ENCODE assay signal across 8 cellular contexts in genomic region chr2:30147196-30147714, GRCh38. TPM values are rescaled to one million over a fixed set of nuclear protein-coding genes. Genes with fewer than 3 reads are reported as not detected.
A peak's percentile ranks its signal among the peaks of the same experiment; 100 is the strongest.
DNase-seq lines count a peak whose midpoint lies in the region; ATAC-seq, FAIRE-seq and TF ChIP-seq lines count a peak whose summit lies in the region.

No MANE protein-coding gene starts in this region.

- H3K9me3 ChIP-seq in fibroblast of lung (ENCODE audit: control insufficient read depth, insufficient read depth, low read depth, low read length), result no peaks in the 10 kb centered on the region
- H3K9me3 ChIP-seq in ovary, result no peaks in the 10 kb centered on the region

- peak overlapping the region; percentile 92 for H3K27ac ChIP-seq in fibroblast of lung (ENCODE audit: insufficient read depth, low read length)
- peak overlapping the region; percentile 89 for H3K27ac ChIP-seq in ovary

- peak overlapping the region; percentile 61 to 97 (median 84) for H3K4me3 ChIP-seq in fibroblast of lung (replicated peaks in 1 of 4; ENCODE audit: control extremely low read depth in 1 of 4, insufficient read depth in 1 of 4, low read depth in 3 of 4, low read length in 4 of 4)
- H3K4me3 ChIP-seq in ovary, result peak overlapping the region; percentile 80

- intact Hi-C loops in activated CD4-positive, alpha-beta T cell treated with anti-CD3 and anti-CD28 coated beads, Interleukin-2, amount 10 ng/mL, durations not matched to agents 24 days and 14 days (cut with micrococcal nuclease), result loop anchor here (2.0 to 5.0 kb wide), 6 partner anchors 18 to 1915 kb away; partner anchors contain the start of genes SPAST and TRMT61B
- intact Hi-C loops in ovary (cut with DNase I), result no loop called here

- no peaks in the 10 kb centered on the region for H3K9me3 Mint-ChIP-seq in activated CD4-positive, alpha-beta T cell treated with anti-CD3 and anti-CD28 coated beads, Interleukin-2, amount 10 ng/mL, durations not matched to agents 24 days and 14 days

- peak overlapping the region; percentile 76 for H3K4me3 Mint-ChIP-seq in activated CD4-positive, alpha-beta T cell treated with anti-CD3 and anti-CD28 coated beads, Interleukin-2, amount 10 ng/mL, durations not matched to agents 24 days and 14 days

- H3K4me1 ChIP-seq in fibroblast of lung (ENCODE audit: control insufficient read depth, extremely low read depth, insufficient read depth, low read length) (peaks cover 8% of the 10 kb centered on the region), ovary (ENCODE audit: insufficient read depth) (peaks cover 9% of the 10 kb centered on the region)

- TF ChIP-seq CTCF in fibroblast of lung (conservative IDR thresholded peaks at IDR 0.05 in 1 of 2, IDR thresholded peaks at IDR 0.05 in 1 of 2; ENCODE audit: low read depth in 1 of 2, low read length in 2 of 2) (no peak), ovary (IDR thresholded peaks at IDR 0.05) (no peak)

- H3K27me3 Mint-ChIP-seq in activated CD4-positive, alpha-beta T cell treated with anti-CD3 and anti-CD28 coated beads, Interleukin-2, amount 10 ng/mL, durations not matched to agents 24 days and 14 days, result no peaks in the 10 kb centered on the region

- no peaks in the 10 kb centered on the region for H3K27me3 ChIP-seq in fibroblast of lung (ENCODE audit: control insufficient read depth, insufficient read depth, low read length)
- H3K27me3 ChIP-seq in ovary, result no peaks in the 10 kb centered on the region

- no peak for TF ChIP-seq EP300 in ovary (IDR thresholded peaks at IDR 0.05)

- peaks cover 32% of the 10 kb centered on the region for H3K4me1 Mint-ChIP-seq in activated CD4-positive, alpha-beta T cell treated with anti-CD3 and anti-CD28 coated beads, Interleukin-2, amount 10 ng/mL, durations not matched to agents 24 days and 14 days

- H4K20me1 ChIP-seq in fibroblast of lung (ENCODE audit: control insufficient read depth, extremely low read depth, insufficient read depth, low read length), result no peaks in the 10 kb centered on the region

- 0 out of 2 replicates have a peak, but pooled peaks have one; percentile 17 for TF ChIP-seq POLR2A in GM12891 (IDR thresholded peaks at IDR 0.05; ENCODE audit: low read depth, low read length)
- no peak for TF ChIP-seq POLR2A in ovary (IDR thresholded peaks at IDR 0.05)

- no peak overlapping the region for H3K4me2 ChIP-seq in fibroblast of lung (ENCODE audit: extremely low read depth, insufficient read depth, low read length)

- FAIRE-seq in GM12891 (lab: Jason Lieb, UNC), result peak; percentile 26

- H2AFZ ChIP-seq in fibroblast of lung (ENCODE audit: low read length), result peak overlapping the region; percentile 36

- no peaks in the 10 kb centered on the region for H3K36me3 ChIP-seq in fibroblast of lung (ENCODE audit: control insufficient read depth, insufficient read depth, low read length)
- no peaks in the 10 kb centered on the region for H3K36me3 ChIP-seq in ovary

- DNase-seq in GM12891 (ENCODE audit: insufficient read length, low spot score) (no peak), fibroblast of lung (ENCODE audit: low read depth in 2 of 2) (no peak), ovary (no peak), foreskin melanocyte (no peak), NCI-H345 treated with DMSO at 0.1 percent for 48 hours (lab: John Stamatoyannopoulos, UW; ENCODE audit: unreplicated experiment) (no peak)
- peak; percentile 83 for DNase-seq in activated CD4-positive, alpha-beta T cell treated with anti-CD3 and anti-CD28 coated beads, Interleukin-2, amount 10 ng/mL, durations not matched to agents 24 days and 14 days

- 0 to 1% (median 1%) methylated on average over 8 to 79 of the region's 79 CpGs for WGBS in ovary, 3 donors

- peak overlapping the region; percentile 71 for H3K27ac Mint-ChIP-seq in activated CD4-positive, alpha-beta T cell treated with anti-CD3 and anti-CD28 coated beads, Interleukin-2, amount 10 ng/mL, durations not matched to agents 24 days and 14 days

- peak overlapping the region; percentile 97 for H3K9ac ChIP-seq in fibroblast of lung (ENCODE audit: insufficient read depth, low read length)

- H3K36me3 Mint-ChIP-seq in activated CD4-positive, alpha-beta T cell treated with anti-CD3 and anti-CD28 coated beads, Interleukin-2, amount 10 ng/mL, durations not matched to agents 24 days and 14 days (ENCODE audit: low read depth), result peaks cover 10% of the 10 kb centered on the region

- peak; percentile 2 for ATAC-seq in HG02852 (IDR thresholded peaks at IDR 0.05; ENCODE audit: unreplicated experiment)
- ATAC-seq in HG02938 (IDR thresholded peaks at IDR 0.05; ENCODE audit: unreplicated experiment), result no peak

- peaks cover 6% of the 10 kb centered on the region for H3K79me2 ChIP-seq in fibroblast of lung (ENCODE audit: control insufficient read depth, insufficient read depth, low read length)

TF ChIP-seq in GM12891, 5 proteins besides CTCF, POLR2A, EP300 and RAD21:
- TF ChIP-seq SPI1 (IDR thresholded peaks at IDR 0.05; ENCODE audit: low read depth, low read length) (no peak), TAF1 (IDR thresholded peaks at IDR 0.05; ENCODE audit: low read depth, low read length) (no peak), POLR2AphosphoS5 (IDR thresholded peaks at IDR 0.05; ENCODE audit: low read depth, low read length) (no peak), POU2F2 (IDR thresholded peaks at IDR 0.05; ENCODE audit: low read depth, low read length) (no peak), PAX5 (IDR thresholded peaks at IDR 0.05; ENCODE audit: insufficient read depth, low read length, severe bottlenecking) (no peak)
TF ChIP-seq in GM12891: peak in this region for 0.

RNA-seq across cellular contexts. Expression of gene YPEL5, which starts 0.4 kb away (rescaled TPM):
- polyA plus RNA-seq in GM12891 (2012; ENCODE audit: low read depth, missing spikeins), result 29.8 TPM
- total RNA-seq in activated CD4-positive, alpha-beta T cell treated with anti-CD3 and anti-CD28 coated beads, Interleukin-2, amount 10 ng/mL, durations not matched to agents 24 days and 14 days, result 16.8 and 19.6 TPM in 2 replicates
- 97.1 and 159 TPM in 2 replicates for total RNA-seq in fibroblast of lung
- 62.6 and 94.7 TPM in 2 replicates for polyA plus RNA-seq in fibroblast of lung
- polyA plus RNA-seq in fibroblast of lung (2012), result 49.9 and 75.1 TPM in 2 replicates
- 34.5 and 57.5 TPM in 2 replicates for polyA minus RNA-seq in fibroblast of lung (ENCODE audit: low replicate concordance)
- total RNA-seq in ovary, result 100 to 1,000 TPM in 2 of 7 donors, 10 to 100 TPM in 5; 65.1 to 103 (median 81.6) TPM
- 10 to 100 TPM; 68.9 to 91.2 TPM for polyA plus RNA-seq in ovary
